Comparison of ENCODE assay signal across 1 cellular context in genomic region chr6:121334299-121335104, GRCh38.
TF ChIP-seq lines count a peak whose summit lies in the region.

A gene with protein sequence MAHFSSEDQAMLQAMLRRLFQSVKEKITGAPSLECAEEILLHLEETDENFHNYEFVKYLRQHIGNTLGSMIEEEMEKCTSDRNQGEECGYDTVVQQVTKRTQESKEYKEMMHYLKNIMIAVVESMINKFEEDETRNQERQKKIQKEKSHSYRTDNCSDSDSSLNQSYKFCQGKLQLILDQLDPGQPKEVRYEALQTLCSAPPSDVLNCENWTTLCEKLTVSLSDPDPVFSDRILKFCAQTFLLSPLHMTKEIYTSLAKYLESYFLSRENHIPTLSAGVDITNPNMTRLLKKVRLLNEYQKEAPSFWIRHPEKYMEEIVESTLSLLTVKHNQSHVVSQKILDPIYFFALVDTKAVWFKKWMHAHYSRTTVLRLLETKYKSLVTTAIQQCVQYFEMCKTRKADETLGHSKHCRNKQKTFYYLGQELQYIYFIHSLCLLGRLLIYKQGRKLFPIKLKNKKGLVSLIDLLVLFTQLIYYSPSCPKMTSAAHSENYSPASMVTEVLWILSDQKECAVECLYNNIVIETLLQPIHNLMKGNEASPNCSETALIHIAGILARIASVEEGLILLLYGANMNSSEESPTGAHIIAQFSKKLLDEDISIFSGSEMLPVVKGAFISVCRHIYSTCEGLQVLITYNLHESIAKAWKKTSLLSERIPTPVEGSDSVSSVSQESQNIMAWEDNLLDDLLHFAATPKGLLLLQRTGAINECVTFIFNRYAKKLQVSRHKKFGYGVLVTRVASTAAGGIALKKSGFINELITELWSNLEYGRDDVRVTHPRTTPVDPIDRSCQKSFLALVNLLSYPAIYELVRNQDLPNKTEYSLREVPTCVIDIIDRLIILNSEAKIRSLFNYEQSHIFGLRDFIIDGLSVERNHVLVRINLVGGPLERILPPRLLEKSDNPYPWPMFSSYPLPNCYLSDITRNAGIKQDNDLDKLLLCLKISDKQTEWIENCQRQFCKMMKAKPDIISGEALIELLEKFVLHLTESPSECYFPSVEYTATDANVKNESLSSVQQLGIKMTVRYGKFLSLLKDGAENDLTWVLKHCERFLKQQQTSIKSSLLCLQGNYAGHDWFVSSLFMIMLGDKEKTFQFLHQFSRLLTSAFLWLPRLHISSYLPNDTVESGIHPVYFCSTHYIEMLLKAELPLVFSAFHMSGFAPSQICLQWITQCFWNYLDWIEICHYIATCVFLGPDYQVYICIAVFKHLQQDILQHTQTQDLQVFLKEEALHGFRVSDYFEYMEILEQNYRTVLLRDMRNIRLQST (minus strand): TSS chr6:121334480. CDS start chr6:121334430, 50 bp downstream.

TF ChIP-seq in HepG2, 621 proteins besides CTCF, POLR2A, EP300 and RAD21 (continued from another document and continues in another):
- TF ChIP-seq, protein P1, sequence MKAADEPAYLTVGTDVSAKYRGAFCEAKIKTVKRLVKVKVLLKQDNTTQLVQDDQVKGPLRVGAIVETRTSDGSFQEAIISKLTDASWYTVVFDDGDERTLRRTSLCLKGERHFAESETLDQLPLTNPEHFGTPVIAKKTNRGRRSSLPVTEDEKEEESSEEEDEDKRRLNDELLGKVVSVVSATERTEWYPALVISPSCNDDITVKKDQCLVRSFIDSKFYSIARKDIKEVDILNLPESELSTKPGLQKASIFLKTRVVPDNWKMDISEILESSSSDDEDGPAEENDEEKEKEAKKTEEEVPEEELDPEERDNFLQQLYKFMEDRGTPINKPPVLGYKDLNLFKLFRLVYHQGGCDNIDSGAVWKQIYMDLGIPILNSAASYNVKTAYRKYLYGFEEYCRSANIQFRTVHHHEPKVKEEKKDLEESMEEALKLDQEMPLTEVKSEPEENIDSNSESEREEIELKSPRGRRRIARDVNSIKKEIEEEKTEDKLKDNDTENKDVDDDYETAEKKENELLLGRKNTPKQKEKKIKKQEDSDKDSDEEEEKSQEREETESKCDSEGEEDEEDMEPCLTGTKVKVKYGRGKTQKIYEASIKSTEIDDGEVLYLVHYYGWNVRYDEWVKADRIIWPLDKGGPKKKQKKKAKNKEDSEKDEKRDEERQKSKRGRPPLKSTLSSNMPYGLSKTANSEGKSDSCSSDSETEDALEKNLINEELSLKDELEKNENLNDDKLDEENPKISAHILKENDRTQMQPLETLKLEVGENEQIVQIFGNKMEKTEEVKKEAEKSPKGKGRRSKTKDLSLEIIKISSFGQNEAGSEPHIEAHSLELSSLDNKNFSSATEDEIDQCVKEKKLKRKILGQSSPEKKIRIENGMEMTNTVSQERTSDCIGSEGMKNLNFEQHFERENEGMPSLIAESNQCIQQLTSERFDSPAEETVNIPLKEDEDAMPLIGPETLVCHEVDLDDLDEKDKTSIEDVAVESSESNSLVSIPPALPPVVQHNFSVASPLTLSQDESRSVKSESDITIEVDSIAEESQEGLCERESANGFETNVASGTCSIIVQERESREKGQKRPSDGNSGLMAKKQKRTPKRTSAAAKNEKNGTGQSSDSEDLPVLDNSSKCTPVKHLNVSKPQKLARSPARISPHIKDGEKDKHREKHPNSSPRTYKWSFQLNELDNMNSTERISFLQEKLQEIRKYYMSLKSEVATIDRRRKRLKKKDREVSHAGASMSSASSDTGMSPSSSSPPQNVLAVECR (CRISPR knock-in tag; IDR thresholded peaks at IDR 0.05; ENCODE audit: borderline replicate concordance) = peak; percentile 92
- peak; percentile 83 for TF ChIP-seq ZNF441 (CRISPR knock-in tag; IDR thresholded peaks at IDR 0.05; ENCODE audit: borderline replicate concordance)
- peak; percentile 33; the same call in 1 of the 2 replicates for TF ChIP-seq ZNF263 (CRISPR knock-in tag; IDR thresholded peaks at IDR 0.05)
- TF ChIP-seq, protein P2, sequence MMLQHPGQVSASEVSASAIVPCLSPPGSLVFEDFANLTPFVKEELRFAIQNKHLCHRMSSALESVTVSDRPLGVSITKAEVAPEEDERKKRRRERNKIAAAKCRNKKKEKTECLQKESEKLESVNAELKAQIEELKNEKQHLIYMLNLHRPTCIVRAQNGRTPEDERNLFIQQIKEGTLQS (CRISPR knock-in tag; IDR thresholded peaks at IDR 0.05) = peak; percentile 74
- peak; percentile 90; the same call in 1 of the 2 replicates for TF ChIP-seq SMYD3 (CRISPR knock-in tag; IDR thresholded peaks at IDR 0.05)
- TF ChIP-seq ATF7 (IDR thresholded peaks at IDR 0.05) = peak; percentile 58; the same call in 1 of the 2 replicates
- TF ChIP-seq ATF7 (CRISPR knock-in tag; IDR thresholded peaks at IDR 0.05) = peak; percentile 85
- TF ChIP-seq, protein P3, sequence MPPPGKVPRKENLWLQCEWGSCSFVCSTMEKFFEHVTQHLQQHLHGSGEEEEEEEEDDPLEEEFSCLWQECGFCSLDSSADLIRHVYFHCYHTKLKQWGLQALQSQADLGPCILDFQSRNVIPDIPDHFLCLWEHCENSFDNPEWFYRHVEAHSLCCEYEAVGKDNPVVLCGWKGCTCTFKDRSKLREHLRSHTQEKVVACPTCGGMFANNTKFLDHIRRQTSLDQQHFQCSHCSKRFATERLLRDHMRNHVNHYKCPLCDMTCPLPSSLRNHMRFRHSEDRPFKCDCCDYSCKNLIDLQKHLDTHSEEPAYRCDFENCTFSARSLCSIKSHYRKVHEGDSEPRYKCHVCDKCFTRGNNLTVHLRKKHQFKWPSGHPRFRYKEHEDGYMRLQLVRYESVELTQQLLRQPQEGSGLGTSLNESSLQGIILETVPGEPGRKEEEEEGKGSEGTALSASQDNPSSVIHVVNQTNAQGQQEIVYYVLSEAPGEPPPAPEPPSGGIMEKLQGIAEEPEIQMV (CRISPR knock-in tag; IDR thresholded peaks at IDR 0.05; ENCODE audit: low read depth) = 0 out of 2 replicates have a peak, but pooled peaks have one; percentile 42
- no peak for TF ChIP-seq ISX (CRISPR knock-in tag; conservative IDR thresholded peaks at IDR 0.05)
- TF ChIP-seq KLF13 (CRISPR knock-in tag; IDR thresholded peaks at IDR 0.05) = peak; percentile 36; the same call in 1 of the 2 replicates
- TF ChIP-seq SRY (CRISPR knock-in tag; IDR thresholded peaks at IDR 0.05) = peak; percentile 93
- TF ChIP-seq, protein P4, sequence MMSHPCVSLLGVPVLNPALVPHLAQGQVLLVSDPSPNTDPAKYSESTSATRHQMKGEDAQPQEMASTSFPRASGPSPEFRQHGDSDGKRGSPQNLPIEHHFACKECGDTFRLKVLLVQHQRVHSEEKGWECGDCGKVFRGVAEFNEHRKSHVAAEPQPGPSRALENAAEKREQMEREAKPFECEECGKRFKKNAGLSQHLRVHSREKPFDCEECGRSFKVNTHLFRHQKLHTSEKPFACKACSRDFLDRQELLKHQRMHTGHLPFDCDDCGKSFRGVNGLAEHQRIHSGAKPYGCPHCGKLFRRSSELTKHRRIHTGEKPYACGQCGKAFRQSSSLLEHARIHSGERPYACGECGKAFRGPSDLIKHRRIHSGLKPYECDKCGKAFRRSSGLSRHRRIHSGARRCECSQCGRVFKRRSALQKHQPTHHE (CRISPR knock-in tag; IDR thresholded peaks at IDR 0.05; ENCODE audit: borderline replicate concordance) = peak; percentile 50; the same call in 1 of the 2 replicates
- TF ChIP-seq TFE3 (CRISPR knock-in tag; IDR thresholded peaks at IDR 0.05) = no peak
- peak; percentile 88 for TF ChIP-seq ERF (CRISPR knock-in tag; IDR thresholded peaks at IDR 0.05)
- peak; percentile 71 for TF ChIP-seq KMT2A (CRISPR knock-in tag; IDR thresholded peaks at IDR 0.05)
- peak; percentile 88 for TF ChIP-seq TBX2 (CRISPR knock-in tag; IDR thresholded peaks at IDR 0.05; ENCODE audit: borderline replicate concordance)
- peak; percentile 32 for TF ChIP-seq ZNF781 (CRISPR knock-in tag; IDR thresholded peaks at IDR 0.05; ENCODE audit: borderline replicate concordance, not compliant biosample characterization)
- TF ChIP-seq SOX6 (IDR thresholded peaks at IDR 0.05) = no peak
- peak; percentile 60 for TF ChIP-seq SOX6 (CRISPR knock-in tag; IDR thresholded peaks at IDR 0.05)
- peak; percentile 55 for TF ChIP-seq ZNF124 (CRISPR knock-in tag; IDR thresholded peaks at IDR 0.05)
- TF ChIP-seq SAP130 (CRISPR knock-in tag; IDR thresholded peaks at IDR 0.05; ENCODE audit: low read depth) = peak; percentile 93
- TF ChIP-seq, protein P5, sequence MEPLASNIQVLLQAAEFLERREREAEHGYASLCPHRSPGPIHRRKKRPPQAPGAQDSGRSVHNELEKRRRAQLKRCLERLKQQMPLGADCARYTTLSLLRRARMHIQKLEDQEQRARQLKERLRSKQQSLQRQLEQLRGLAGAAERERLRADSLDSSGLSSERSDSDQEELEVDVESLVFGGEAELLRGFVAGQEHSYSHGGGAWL (CRISPR knock-in tag; IDR thresholded peaks at IDR 0.05) = peak; percentile 90
- peak; percentile 33; the same call in 1 of the 2 replicates for TF ChIP-seq SIX1 (CRISPR knock-in tag; IDR thresholded peaks at IDR 0.05; ENCODE audit: borderline replicate concordance)
- TF ChIP-seq ZNF572 (CRISPR knock-in tag; IDR thresholded peaks at IDR 0.05) = peak; percentile 88; the same call in 1 of the 2 replicates
- peak; percentile 90 for TF ChIP-seq ZMAT3 (CRISPR knock-in tag; conservative IDR thresholded peaks at IDR 0.05)
- TF ChIP-seq, protein P6, sequence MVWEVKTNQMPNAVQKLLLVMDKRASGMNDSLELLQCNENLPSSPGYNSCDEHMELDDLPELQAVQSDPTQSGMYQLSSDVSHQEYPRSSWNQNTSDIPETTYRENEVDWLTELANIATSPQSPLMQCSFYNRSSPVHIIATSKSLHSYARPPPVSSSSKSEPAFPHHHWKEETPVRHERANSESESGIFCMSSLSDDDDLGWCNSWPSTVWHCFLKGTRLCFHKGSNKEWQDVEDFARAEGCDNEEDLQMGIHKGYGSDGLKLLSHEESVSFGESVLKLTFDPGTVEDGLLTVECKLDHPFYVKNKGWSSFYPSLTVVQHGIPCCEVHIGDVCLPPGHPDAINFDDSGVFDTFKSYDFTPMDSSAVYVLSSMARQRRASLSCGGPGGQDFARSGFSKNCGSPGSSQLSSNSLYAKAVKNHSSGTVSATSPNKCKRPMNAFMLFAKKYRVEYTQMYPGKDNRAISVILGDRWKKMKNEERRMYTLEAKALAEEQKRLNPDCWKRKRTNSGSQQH (CRISPR knock-in tag; IDR thresholded peaks at IDR 0.05; ENCODE audit: low read depth) = peak; percentile 73
- TF ChIP-seq, protein P7, sequence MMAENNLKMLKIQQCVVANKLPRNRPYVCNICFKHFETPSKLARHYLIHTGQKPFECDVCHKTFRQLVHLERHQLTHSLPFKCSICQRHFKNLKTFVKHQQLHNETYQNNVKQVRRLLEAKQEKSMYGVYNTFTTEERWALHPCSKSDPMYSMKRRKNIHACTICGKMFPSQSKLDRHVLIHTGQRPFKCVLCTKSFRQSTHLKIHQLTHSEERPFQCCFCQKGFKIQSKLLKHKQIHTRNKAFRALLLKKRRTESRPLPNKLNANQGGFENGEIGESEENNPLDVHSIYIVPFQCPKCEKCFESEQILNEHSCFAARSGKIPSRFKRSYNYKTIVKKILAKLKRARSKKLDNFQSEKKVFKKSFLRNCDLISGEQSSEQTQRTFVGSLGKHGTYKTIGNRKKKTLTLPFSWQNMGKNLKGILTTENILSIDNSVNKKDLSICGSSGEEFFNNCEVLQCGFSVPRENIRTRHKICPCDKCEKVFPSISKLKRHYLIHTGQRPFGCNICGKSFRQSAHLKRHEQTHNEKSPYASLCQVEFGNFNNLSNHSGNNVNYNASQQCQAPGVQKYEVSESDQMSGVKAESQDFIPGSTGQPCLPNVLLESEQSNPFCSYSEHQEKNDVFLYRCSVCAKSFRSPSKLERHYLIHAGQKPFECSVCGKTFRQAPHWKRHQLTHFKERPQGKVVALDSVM (CRISPR knock-in tag; IDR thresholded peaks at IDR 0.05) = peak; percentile 69
- peak; percentile 90 for TF ChIP-seq ZNF598 (CRISPR knock-in tag; IDR thresholded peaks at IDR 0.05; ENCODE audit: borderline replicate concordance)
- peak; percentile 41; the same call in 1 of the 2 replicates for TF ChIP-seq FOXK1 (CRISPR knock-in tag; IDR thresholded peaks at IDR 0.05; ENCODE audit: borderline replicate concordance, low read depth)
- TF ChIP-seq, protein P8, sequence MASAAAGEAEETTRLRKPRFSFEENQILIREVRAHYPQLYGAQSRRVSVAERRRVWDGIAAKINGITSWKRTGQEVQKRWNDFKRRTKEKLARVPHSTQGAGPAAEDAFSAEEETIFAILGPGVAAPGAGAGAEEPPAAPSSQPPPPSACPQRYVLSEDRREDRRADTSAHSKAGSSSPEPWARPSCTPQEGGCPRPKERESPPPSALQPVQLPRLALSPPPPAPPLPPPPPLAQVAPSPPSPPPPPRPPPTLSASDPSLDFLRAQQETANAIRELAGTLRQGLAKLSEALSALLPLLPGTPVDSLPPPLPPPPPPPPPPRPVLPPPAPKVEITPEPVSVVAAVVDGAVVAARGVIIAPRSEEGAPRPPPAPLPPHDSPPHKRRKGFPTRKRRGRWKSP (CRISPR knock-in tag; IDR thresholded peaks at IDR 0.05) = peak; percentile 96
- peak; percentile 72; the same call in 1 of the 2 replicates for TF ChIP-seq THAP7 (CRISPR knock-in tag; IDR thresholded peaks at IDR 0.05)
- TF ChIP-seq NR2C2 (CRISPR knock-in tag; IDR thresholded peaks at IDR 0.05; ENCODE audit: borderline replicate concordance) = peak; percentile 65; the same call in 1 of the 2 replicates
- no peak for TF ChIP-seq REXO4 (CRISPR knock-in tag; IDR thresholded peaks at IDR 0.05; ENCODE audit: borderline replicate concordance)
- peak; percentile 93; the same call in 1 of the 2 replicates for TF ChIP-seq SMAD1 (CRISPR knock-in tag; IDR thresholded peaks at IDR 0.05; ENCODE audit: borderline replicate concordance, low read depth)
- TF ChIP-seq ZNF136 (CRISPR knock-in tag; IDR thresholded peaks at IDR 0.05; ENCODE audit: low read depth) = 0 out of 2 replicates have a peak, but pooled peaks have one; percentile 75
- peak; percentile 77 for TF ChIP-seq TARDBP (CRISPR knock-in tag; IDR thresholded peaks at IDR 0.05)
- no peak for TF ChIP-seq WIZ (CRISPR knock-in tag; IDR thresholded peaks at IDR 0.05)
- TF ChIP-seq NFKB2 (CRISPR knock-in tag; IDR thresholded peaks at IDR 0.05; ENCODE audit: borderline replicate concordance) = peak; percentile 78; the same call in 1 of the 2 replicates
- TF ChIP-seq ZNF274 (CRISPR knock-in tag; IDR thresholded peaks at IDR 0.05) = peak; percentile 84
- peak; percentile 83; the same call in 1 of the 2 replicates for TF ChIP-seq YEATS4 (CRISPR knock-in tag; IDR thresholded peaks at IDR 0.05; ENCODE audit: borderline replicate concordance)
- no peak for TF ChIP-seq ZFP37 (CRISPR knock-in tag; IDR thresholded peaks at IDR 0.05; ENCODE audit: borderline replicate concordance)
- no peak for TF ChIP-seq GZF1 (CRISPR knock-in tag; IDR thresholded peaks at IDR 0.05)
- peak; percentile 85 for TF ChIP-seq HDAC1 (CRISPR knock-in tag; IDR thresholded peaks at IDR 0.05)
- peak; percentile 85 for TF ChIP-seq ZBTB42 (CRISPR knock-in tag; IDR thresholded peaks at IDR 0.05)
